In genomic region chrX:149571770-149572169, GRCh38 we compare ENCODE assay signal across 1 cellular context.
TF ChIP-seq lines count a peak whose summit lies in the region.

No MANE protein-coding gene starts in this region.

TF ChIP-seq in K562, 482 proteins besides CTCF, POLR2A, EP300 and RAD21:
- TF ChIP-seq HDGF (IDR thresholded peaks at IDR 0.05), result no peak
